ENCODE assay signal across 18 cellular contexts in the genomic region with DNA sequence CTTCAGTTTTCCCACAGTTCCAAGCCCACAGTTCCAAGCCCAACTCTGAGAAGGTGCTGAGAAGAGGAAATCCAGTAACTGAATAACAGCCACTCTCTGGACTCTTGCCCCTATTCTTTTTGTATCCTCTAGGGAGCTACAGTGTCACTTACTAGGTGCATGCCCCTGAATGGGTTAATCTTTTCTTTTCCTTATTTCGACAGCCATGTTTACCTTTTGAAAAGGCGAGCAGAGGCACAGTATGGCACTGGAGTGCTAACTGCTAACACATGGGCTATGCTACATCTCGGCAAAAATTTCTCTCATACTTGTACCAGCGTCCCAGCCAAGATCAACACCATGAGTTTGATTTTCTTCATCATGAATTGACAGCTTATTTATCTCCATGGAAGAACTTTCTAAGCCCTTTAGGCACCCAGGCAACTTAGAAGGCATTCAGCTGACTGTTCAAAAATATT.
DNase-seq lines count a peak whose midpoint lies in the region; ATAC-seq, FAIRE-seq and TF ChIP-seq lines count a peak whose summit lies in the region.
"Had no signal": no experiment of that assay in that cellular context is flagged by ENCODE, and none has a peak within 500 bp of the region (broad histone marks: within the 10 kb centered on the region; RNA-seq: fewer than 3 reads in every experiment).

No MANE protein-coding gene starts in this region.

- no peak overlapping the region for H3K9ac ChIP-seq in SK-N-MC (ENCODE audit: insufficient read length)

- intact Hi-C loops in spleen (cut with DNase I; ENCODE audit: low total_unique reads), result no loop called here

- H3K27me3 ChIP-seq in gastroesophageal sphincter, result peaks cover 9% of the 10 kb centered on the region
- no peaks in the 10 kb centered on the region for H3K27me3 ChIP-seq in spleen (replicated peaks in 1 of 7)

- no peak for FAIRE-seq in RCC 7860 (lab: Jason Lieb, UNC)
- FAIRE-seq: keratinocyte had no signal

- TF ChIP-seq POLR2A in gastroesophageal sphincter (IDR thresholded peaks at IDR 0.05) (no peak), spleen (IDR thresholded peaks at IDR 0.05) (no peak)

- no peaks in the 10 kb centered on the region for H3K9me3 ChIP-seq in SK-N-MC (ENCODE audit: low read depth, low read length)
- H3K9me3 ChIP-seq in gastroesophageal sphincter, result no peaks in the 10 kb centered on the region
- H3K9me3 ChIP-seq in spleen, result no peaks in the 10 kb centered on the region

- H3K27ac ChIP-seq in SK-N-MC, result peak overlapping the region; percentile 65
- H3K27ac ChIP-seq in gastroesophageal sphincter, result peak overlapping the region in 3 of 4 donors; percentile 5 to 51 (median 32)
- peak overlapping the region in 7 of 8 donors; percentile 9 to 75 (median 72) for H3K27ac ChIP-seq in spleen
- H3K27ac ChIP-seq: PC-9 had no signal

- ATAC-seq in gastroesophageal sphincter (no peak), GM18520 (IDR thresholded peaks at IDR 0.05; ENCODE audit: unreplicated experiment) (no peak)
- ATAC-seq: stimulated activated effector memory CD8-positive, alpha-beta T cell treated with anti-CD3 and anti-CD28 coated beads, Interleukin-12 subunit alpha, Interleukin-12 subunit beta, amount 100 ng/mL, for 72 hours; T-cell had no signal

- H3K4me3 ChIP-seq in GM08714 (ENCODE audit: low read length) (peak overlapping the region; percentile 12; the same call in 1 of the 2 replicates), SK-N-MC (peak overlapping the region; percentile 43), gastroesophageal sphincter (no peak overlapping the region), spleen (no peak overlapping the region)
- H3K4me3 ChIP-seq: PC-9 had no signal

- no peak for DNase-seq in SK-N-MC (ENCODE audit: low read depth, low spot score)
- DNase-seq in spleen, result no peak
- no peak for DNase-seq in iPS-NIHi7 (ENCODE audit: extremely low spot score)
- DNase-seq in NCI-H774 (lab: John Stamatoyannopoulos, UW), result no peak
- DNase-seq in RCC 7860 (ENCODE audit: low spot score), result no peak
- DNase-seq: activated CD4-positive, CD25-positive, alpha-beta regulatory T cell; activated CD8-positive, alpha-beta memory T cell treated with anti-CD3 and anti-CD28 coated beads, Interleukin-2, amount 50 U/mL, for 48 hours; foreskin melanocyte; GDM1; MV-4-11; PC-9; stimulated activated CD4-positive, alpha-beta T cell treated with anti-CD3 and anti-CD28 coated beads, Interleukin-4, amount 100 ng/mL, for 24 hours; T-cell had no signal

- H3K36me3 ChIP-seq in SK-N-MC (ENCODE audit: insufficient read depth, low read length) (no peaks in the 10 kb centered on the region), gastroesophageal sphincter (no peaks in the 10 kb centered on the region), spleen (no peaks in the 10 kb centered on the region)

- WGBS in gastroesophageal sphincter (ENCODE audit: low coverage in 1 of 2), 2 donors, result 36 to 38% methylated on average over 4 of the region's 4 CpGs
- 68 to 77% (median 74%) methylated on average over 4 of the region's 4 CpGs for WGBS in spleen, 5 donors

- no peak for TF ChIP-seq CTCF in gastroesophageal sphincter (IDR thresholded peaks at IDR 0.05)
- TF ChIP-seq CTCF in spleen (IDR thresholded peaks at IDR 0.05 in 8 of 11, conservative IDR thresholded peaks at IDR 0.05 in 3 of 11), result no peak

- H3K4me1 ChIP-seq in gastroesophageal sphincter (peaks cover 0 to 38% (median 16%) of the 10 kb centered on the region in 3 donors), spleen (peaks cover 5 to 75% (median 37%) of the 10 kb centered on the region in 6 donors)

- no peak for TF ChIP-seq EP300 in gastroesophageal sphincter (IDR thresholded peaks at IDR 0.05)

Comparison
In these comparisons a context has a peak if more than half of its experiments do, and no peak if none do; other contexts are left out.
1. H3K4me3 ChIP-seq: peak in GM08714 (single experiment) and SK-N-MC (single experiment); none in gastroesophageal sphincter (0 of 2) and spleen (0 of 8).
2. Peak in every context shown above with its lines, with median percentiles within 50 percentile points of each other: H3K27ac ChIP-seq.